ENCODE assay signal across 15 cellular contexts in the genomic region with DNA sequence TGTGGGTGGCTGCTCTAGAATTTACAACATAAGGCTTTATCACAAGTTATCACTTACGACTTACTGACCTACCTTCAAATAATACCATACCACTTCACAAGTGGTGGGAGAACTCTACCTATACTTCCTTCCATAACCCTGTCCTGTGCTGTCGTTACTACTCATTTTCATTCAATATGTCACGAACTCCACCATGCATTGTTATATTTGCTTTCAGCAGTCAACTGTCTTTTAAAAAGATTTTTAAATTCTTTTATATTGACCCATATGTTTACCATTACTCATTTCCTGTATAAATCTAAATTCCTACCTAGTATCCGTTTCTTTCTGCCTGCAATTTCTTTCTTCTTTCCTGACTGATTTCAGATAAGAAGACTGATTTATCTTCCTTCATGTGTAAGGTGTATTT.
DNase-seq lines count a peak whose midpoint lies in the region; ATAC-seq lines count a peak whose summit lies in the region.
"Had no signal": no experiment of that assay in that cellular context is flagged by ENCODE, and none has a peak within 500 bp of the region (broad histone marks: within the 10 kb centered on the region; RNA-seq: fewer than 3 reads in every experiment).

No MANE protein-coding gene starts in this region.

- peaks cover 45 to 49% of the 10 kb centered on the region in 2 donors for H3K4me1 Mint-ChIP-seq in natural killer cell treated with Interleukin-12 subunit alpha and Interleukin-12 subunit beta and Interleukin-15 and Interleukin-18, amount 100 ng/mL, for 72 hours (ENCODE audit: low read depth in 2 of 2)

- H3K27me3 Mint-ChIP-seq in natural killer cell treated with Interleukin-12 subunit alpha and Interleukin-12 subunit beta and Interleukin-15 and Interleukin-18, amount 100 ng/mL, for 72 hours, result no peaks in the 10 kb centered on the region

- no peaks in the 10 kb centered on the region for H3K36me3 ChIP-seq in adipocyte (ENCODE audit: control insufficient read depth, insufficient read depth, low read length, severe bottlenecking)
- H3K36me3 ChIP-seq: adrenal gland had no signal

- H3K9me3 Mint-ChIP-seq in natural killer cell treated with Interleukin-12 subunit alpha and Interleukin-12 subunit beta and Interleukin-15 and Interleukin-18, amount 100 ng/mL, for 72 hours, result no peaks in the 10 kb centered on the region

- no peaks in the 10 kb centered on the region for H3K9me3 ChIP-seq in adipocyte (ENCODE audit: control insufficient read depth, low read length)

- peak overlapping the region; percentile 15 to 39 for H3K27ac Mint-ChIP-seq in natural killer cell treated with Interleukin-12 subunit alpha and Interleukin-12 subunit beta and Interleukin-15 and Interleukin-18, amount 100 ng/mL, for 72 hours

- H3K4me3 ChIP-seq in adipocyte (ENCODE audit: low read length), result no peak overlapping the region
- H3K4me3 ChIP-seq: adrenal gland, coronary artery, skin epidermis had no signal

- no peaks in the 10 kb centered on the region for H3K27me3 ChIP-seq in adipocyte (replicated peaks; ENCODE audit: control insufficient read depth, insufficient read depth, low read length)
- H3K27me3 ChIP-seq: adrenal gland had no signal

- peak overlapping the region; percentile 54 for H3K4me3 Mint-ChIP-seq in natural killer cell treated with Interleukin-12 subunit alpha and Interleukin-12 subunit beta and Interleukin-15 and Interleukin-18, amount 100 ng/mL, for 72 hours

- H3K4me1 ChIP-seq in adipocyte (ENCODE audit: control insufficient read depth, insufficient read depth, low read length), result peaks cover 9% of the 10 kb centered on the region
- H3K4me1 ChIP-seq: adrenal gland had no signal

- peak; percentile 6 to 41 for ATAC-seq in natural killer cell treated with Interleukin-12 subunit alpha and Interleukin-12 subunit beta and Interleukin-15 and Interleukin-18, amount 100 ng/mL, for 72 hours

- no peak overlapping the region for H3K9ac ChIP-seq in adipocyte (ENCODE audit: low read length)

- no peaks in the 10 kb centered on the region for H3K36me3 Mint-ChIP-seq in natural killer cell treated with Interleukin-12 subunit alpha and Interleukin-12 subunit beta and Interleukin-15 and Interleukin-18, amount 100 ng/mL, for 72 hours

- DNase-seq in ELR (ENCODE audit: low read depth) (peak; percentile 79), LoVo (ENCODE audit: low spot score) (peak; percentile 32), adipocyte (ENCODE audit: low read depth) (peak; percentile 18), activated gamma-delta T cell (lab: John Stamatoyannopoulos, UW) (no peak)
- DNase-seq in natural killer cell treated with Interleukin-12 subunit alpha and Interleukin-12 subunit beta and Interleukin-15 and Interleukin-18, amount 100 ng/mL, for 72 hours (ENCODE audit: low spot score), result no peak
- DNase-seq in NK-92 treated with Interleukin-12 subunit alpha and Interleukin-12 subunit beta, amount 100 ng/mL, for 24 hours (lab: John Stamatoyannopoulos, UW), result no peak
- DNase-seq in activated CD8-positive, alpha-beta memory T cell treated with anti-CD3 and anti-CD28 coated beads for 24 hours, result no peak
- DNase-seq: adrenal gland, COR-L47, mesenchymal stem cell, NCI-H1694 treated with DMSO at 0.1 percent for 48 hours, occipital lobe, SHP77 treated with DMSO at 0.1 percent for 48 hours had no signal

Comparison
In these comparisons a context has a peak if more than half of its experiments do, and no peak if none do; other contexts are left out.
1. DNase-seq: peak in ELR (single experiment), LoVo (single experiment) and adipocyte (single experiment); none in natural killer cell treated with Interleukin-12 subunit alpha and Interleukin-12 subunit beta and Interleukin-15 and Interleukin-18, amount 100 ng/mL, for 72 hours (single experiment), NK-92 treated with Interleukin-12 subunit alpha and Interleukin-12 subunit beta, amount 100 ng/mL, for 24 hours (single experiment), activated CD8-positive, alpha-beta memory T cell treated with anti-CD3 and anti-CD28 coated beads for 24 hours (single experiment) and activated gamma-delta T cell (single experiment).